In the genomic region with DNA sequence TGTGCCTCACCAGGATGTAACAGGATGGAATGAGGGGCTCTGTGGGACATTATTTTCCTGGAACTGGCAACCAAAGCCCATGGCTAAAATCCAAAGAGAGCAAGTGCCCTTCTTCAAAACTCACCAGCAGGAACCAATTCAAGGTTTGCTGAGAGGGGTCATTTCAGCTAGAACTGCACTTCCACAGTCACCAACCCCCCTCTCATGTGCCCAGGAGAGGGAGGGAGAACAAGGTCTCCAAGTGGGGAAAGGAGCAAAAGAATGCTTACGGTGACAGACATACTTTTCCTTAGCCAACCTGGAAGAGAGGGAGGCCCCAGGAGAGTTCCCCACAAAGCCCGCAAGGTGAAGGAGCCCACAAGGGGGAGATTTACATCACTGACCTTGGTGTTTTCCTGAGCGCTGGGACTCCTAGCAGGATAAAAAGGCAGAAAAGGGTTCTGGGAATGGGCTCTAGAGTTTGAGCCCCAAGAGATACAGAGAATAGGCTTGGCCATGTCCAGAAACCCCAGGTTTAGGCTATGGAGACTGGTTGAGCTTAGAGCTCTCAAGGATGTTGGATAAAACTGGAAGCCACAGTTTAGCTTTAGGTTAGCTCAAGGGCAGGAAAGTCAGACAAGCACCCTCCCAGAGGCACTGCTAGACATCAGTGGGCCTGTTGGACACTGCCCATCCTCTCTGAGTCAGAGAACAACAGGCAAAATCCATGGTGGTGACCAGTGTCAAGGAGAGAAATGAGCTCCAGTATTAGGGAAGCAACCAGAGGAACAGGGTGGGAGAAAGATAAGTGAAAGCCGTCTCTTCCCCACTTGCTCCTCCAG, we compare ENCODE assay signal across 15 cellular contexts.
DNase-seq lines count a peak whose midpoint lies in the region; ATAC-seq and TF ChIP-seq lines count a peak whose summit lies in the region.
"Had no signal": no experiment of that assay in that cellular context is flagged by ENCODE, and none has a peak within 500 bp of the region (broad histone marks: within the 10 kb centered on the region; RNA-seq: fewer than 3 reads in every experiment).

No MANE protein-coding gene starts in this region.

- H3K36me3 ChIP-seq in adipocyte (ENCODE audit: control insufficient read depth, insufficient read depth, low read length, severe bottlenecking) (no peaks in the 10 kb centered on the region), sigmoid colon (no peaks in the 10 kb centered on the region)

- peak; percentile 82 for ATAC-seq in left ventricle myocardium superior
- ATAC-seq in HG03196 (IDR thresholded peaks at IDR 0.05; ENCODE audit: unreplicated experiment) = no peak
- ATAC-seq in GM19324 (IDR thresholded peaks at IDR 0.05; ENCODE audit: low FRiP score, unreplicated experiment) = no peak
- ATAC-seq: A549; activated CD8-positive, alpha-beta T cell treated with anti-CD3 and anti-CD28 coated beads for 36 hours had no signal

- H3K27ac ChIP-seq in sigmoid colon = peak overlapping the region; percentile 49 to 82 (median 70)
- H3K27ac ChIP-seq: A549 had no signal

- TF ChIP-seq POLR2A in sigmoid colon (IDR thresholded peaks at IDR 0.05) = no peak
- no peak for TF ChIP-seq POLR2A in lower leg skin (IDR thresholded peaks at IDR 0.05)

- WGBS in sigmoid colon, 2 donors = 87 to 89% methylated on average over 4 of the region's 4 CpGs
- 85 to 87% methylated on average over 4 of the region's 4 CpGs for WGBS in lower leg skin, 2 donors

- peak overlapping the region; percentile 14 for H3K4me3 ChIP-seq in adipocyte (ENCODE audit: low read length)
- no peak overlapping the region for H3K4me3 ChIP-seq in sigmoid colon
- no peak overlapping the region for H3K4me3 ChIP-seq in lower leg skin (ENCODE audit: low read depth, poor library complexity, severe bottlenecking)
- H3K4me3 ChIP-seq: A549 had no signal

- TF ChIP-seq CTCF in sigmoid colon (IDR thresholded peaks at IDR 0.05) (no peak), lower leg skin (IDR thresholded peaks at IDR 0.05) (no peak)

- H3K27me3 ChIP-seq in adipocyte (replicated peaks; ENCODE audit: control insufficient read depth, insufficient read depth, low read length) = no peaks in the 10 kb centered on the region
- no peaks in the 10 kb centered on the region for H3K27me3 ChIP-seq in sigmoid colon

- no peak for TF ChIP-seq EP300 in sigmoid colon (IDR thresholded peaks at IDR 0.05)

- H3K4me1 ChIP-seq in adipocyte (ENCODE audit: control insufficient read depth, insufficient read depth, low read length) (peaks cover 32% of the 10 kb centered on the region), sigmoid colon (peaks cover 0 to 27% (median 22%) of the 10 kb centered on the region in 4 donors)
- H3K4me1 ChIP-seq: A549 had no signal

- no peaks in the 10 kb centered on the region for H3K9me3 ChIP-seq in adipocyte (ENCODE audit: control insufficient read depth, low read length)
- H3K9me3 ChIP-seq in sigmoid colon = no peaks in the 10 kb centered on the region
- H3K9me3 ChIP-seq: A549 had no signal

- DNase-seq in AG08395 (ENCODE audit: low spot score) (peak; percentile 53), adipocyte (ENCODE audit: low read depth) (no peak), left ventricle myocardium superior (no peak), sigmoid colon (no peak), SK-N-DZ (ENCODE audit: low spot score) (no peak), lower leg skin (ENCODE audit: low spot score in 2 of 2) (no peak)
- DNase-seq: activated CD8-positive, alpha-beta T cell treated with anti-CD3 and anti-CD28 coated beads for 36 hours; CD4-positive, alpha-beta T cell; DND-41; glutamatergic neuron; NCI-H2081; NCI-H524 treated with DMSO at 0.1 percent for 48 hours had no signal

- intact Hi-C loops in left ventricle myocardium superior (cut with micrococcal nuclease) (no loop called here), sigmoid colon (cut with DNase I) (loop anchor here (5.0 kb wide), 1 partner anchor 62 kb away; a partner anchor contains a TSS), lower leg skin (cut with DNase I; ENCODE audit: low total_unique reads) (no loop called here)

- H3K9ac ChIP-seq in adipocyte (ENCODE audit: low read length) = peak overlapping the region; percentile 79
